Comparison of ENCODE assay signal across 8 cellular contexts in genomic region chr4:25913056-25913850, GRCh38. TPM values are rescaled to one million over a fixed set of nuclear protein-coding genes. Genes with fewer than 3 reads are reported as not detected.
DNase-seq lines count a peak whose midpoint lies in the region; ATAC-seq and TF ChIP-seq lines count a peak whose summit lies in the region.

No MANE protein-coding gene starts in this region.

- no peaks in the 10 kb centered on the region for H3K9me2 ChIP-seq in hepatocyte (replicated peaks; ENCODE audit: insufficient read depth)

- H3K27me3 ChIP-seq in NT2/D1 (ENCODE audit: insufficient read depth, insufficient read length) (peaks cover 13% of the 10 kb centered on the region), hepatocyte (no peaks in the 10 kb centered on the region), skeletal muscle satellite cell (ENCODE audit: control insufficient read depth, insufficient read depth, low read length) (no peaks in the 10 kb centered on the region)

- no peaks in the 10 kb centered on the region for H4K20me1 ChIP-seq in hepatocyte (ENCODE audit: insufficient read depth, poor library complexity, severe bottlenecking)

- no peaks in the 10 kb centered on the region for H3K27me3 Mint-ChIP-seq in activated naive CD8-positive, alpha-beta T cell

- H3K27ac ChIP-seq in hepatocyte = peak overlapping the region; percentile 78

- peaks cover 7% of the 10 kb centered on the region for H3K9me3 Mint-ChIP-seq in activated naive CD8-positive, alpha-beta T cell (ENCODE audit: low read depth)

- TF ChIP-seq CTCF in hepatocyte (IDR thresholded peaks at IDR 0.05; ENCODE audit: poor library complexity) = no peak

- H3K36me3 ChIP-seq in NT2/D1 (ENCODE audit: insufficient read depth, insufficient read length, low read length) = no peaks in the 10 kb centered on the region
- H3K36me3 ChIP-seq in hepatocyte (replicated peaks; ENCODE audit: insufficient read depth, low read depth) = no peaks in the 10 kb centered on the region
- no peaks in the 10 kb centered on the region for H3K36me3 ChIP-seq in skeletal muscle satellite cell (ENCODE audit: insufficient read depth, low read length)

- H3K9ac ChIP-seq in NT2/D1 (ENCODE audit: insufficient read length, low read depth) (peak overlapping the region; percentile 79), skeletal muscle satellite cell (ENCODE audit: low read depth, low read length) (peak overlapping the region; percentile 85)

- peaks cover 24% of the 10 kb centered on the region for H3K4me1 Mint-ChIP-seq in activated naive CD8-positive, alpha-beta T cell (ENCODE audit: low read depth)

- peak; percentile 28 for ATAC-seq in HG02588 (IDR thresholded peaks at IDR 0.05; ENCODE audit: unreplicated experiment)

- peak overlapping the region; percentile 73 for H3K27ac Mint-ChIP-seq in activated naive CD8-positive, alpha-beta T cell

- no peaks in the 10 kb centered on the region for H3K4me1 ChIP-seq in NT2/D1 (ENCODE audit: insufficient read depth, insufficient read length)
- H3K4me1 ChIP-seq in hepatocyte (ENCODE audit: insufficient read depth) = peaks cover 10% of the 10 kb centered on the region
- peaks cover 26% of the 10 kb centered on the region for H3K4me1 ChIP-seq in skeletal muscle satellite cell (ENCODE audit: control insufficient read depth, insufficient read depth, low read length)

- H3K4me3 Mint-ChIP-seq in activated naive CD8-positive, alpha-beta T cell = peak overlapping the region; percentile 92

- H3K79me2 ChIP-seq in hepatocyte = no peaks in the 10 kb centered on the region

- peak; percentile 39 for DNase-seq in NCI-H1092 (lab: John Stamatoyannopoulos, UW)
- DNase-seq in NCI-H1092 treated with DMSO at 0.1 percent for 48 hours (lab: John Stamatoyannopoulos, UW) = no peak
- DNase-seq in NT2/D1 (ENCODE audit: low read depth, low spot score) = no peak
- no peak for DNase-seq in hepatocyte (ENCODE audit: low spot score)
- no peak for DNase-seq in central memory CD4-positive, alpha-beta T cell

- H3K4me2 ChIP-seq in hepatocyte (peak overlapping the region; percentile 83), skeletal muscle satellite cell (ENCODE audit: low read length) (peak overlapping the region; percentile 85)

- H3K4me3 ChIP-seq in NT2/D1 (ENCODE audit: insufficient read length, low read depth) (peak overlapping the region; percentile 67), hepatocyte (peak overlapping the region; percentile 43), skeletal muscle satellite cell (ENCODE audit: low read length) (peak overlapping the region; percentile 84)

- H2AFZ ChIP-seq in hepatocyte = peak overlapping the region; percentile 85

- peaks cover 2% of the 10 kb centered on the region for H3K36me3 Mint-ChIP-seq in activated naive CD8-positive, alpha-beta T cell

- 17% methylated on average over 26 of the region's 26 CpGs for WGBS in hepatocyte (ENCODE audit: low lambda C conversion rate, missing lambda C conversion rate)

- H3K9me3 ChIP-seq in NT2/D1 (ENCODE audit: insufficient read depth, low read length) (peaks cover 22% of the 10 kb centered on the region), hepatocyte (ENCODE audit: low read depth) (no peaks in the 10 kb centered on the region), skeletal muscle satellite cell (replicated peaks; ENCODE audit: low read length) (no peaks in the 10 kb centered on the region)

RNA-seq across cellular contexts. Expression of gene SMIM20, which starts 0.8 kb away (rescaled TPM):
- total RNA-seq in hepatocyte = 54.5 and 60.0 TPM in 2 replicates
- polyA plus RNA-seq in hepatocyte = 40.8 and 55.8 TPM in 2 replicates
- 24.7 and 24.8 TPM in 2 replicates for total RNA-seq in skeletal muscle satellite cell (2012; rRNA removed)

RNA-seq across cellular contexts. Expression of gene SEL1L3, which starts 50.5 kb away (rescaled TPM):
- total RNA-seq in hepatocyte = 40.7 and 56.2 TPM in 2 replicates
- polyA plus RNA-seq in hepatocyte = 9.0 and 13.7 TPM in 2 replicates
- total RNA-seq in skeletal muscle satellite cell (2012; rRNA removed) = 4.4 and 10.9 TPM in 2 replicates
